In genomic region chr20:51811040-51811351, GRCh38 we compare ENCODE assay signal across 24 cellular contexts. TPM values are rescaled to one million over a fixed set of nuclear protein-coding genes. Genes with fewer than 3 reads are reported as not detected.
DNase-seq lines count a peak whose midpoint lies in the region; TF ChIP-seq lines count a peak whose summit lies in the region.
"Had no signal": no experiment of that assay in that cellular context is flagged by ENCODE, and none has a peak within 500 bp of the region (broad histone marks: within the 10 kb centered on the region; RNA-seq: fewer than 3 reads in every experiment).

No MANE protein-coding gene starts in this region.

- CTCF ChIA-PET in MCF 10A (lab: Yijun Ruan, JAX) = interaction anchor here (0.5 to 3.9 kb wide), 3 partner anchors 11 to 79 kb away, joined by 3 to 28 read pairs (median 3); no protein-coding TSS in a partner anchor
- CTCF ChIA-PET in mammary epithelial cell (lab: Charles Lee; ENCODE audit: low non-redundant PET) = no interaction called here

- TF ChIP-seq CTCF in MCF 10A (IDR thresholded peaks at IDR 0.05; ENCODE audit: unreplicated experiment) = no peak
- no peak for TF ChIP-seq CTCF in mammary epithelial cell (conservative IDR thresholded peaks at IDR 0.05 in 1 of 2, IDR thresholded peaks at IDR 0.05 in 1 of 2; ENCODE audit: extremely low read depth in 1 of 2, insufficient read depth in 1 of 2, low read depth in 1 of 2, low read length in 2 of 2)
- TF ChIP-seq CTCF in MM.1S (IDR thresholded peaks at IDR 0.05; ENCODE audit: low read length) = no peak

- H3K27me3 ChIP-seq in mammary epithelial cell (ENCODE audit: insufficient read depth, low read length) (no peaks in the 10 kb centered on the region), adipocyte (replicated peaks; ENCODE audit: control insufficient read depth, insufficient read depth, low read length) (peaks cover 3% of the 10 kb centered on the region), MM.1S (replicated peaks; ENCODE audit: insufficient read depth, low read length) (no peaks in the 10 kb centered on the region)
- H3K27me3 ChIP-seq: BLaER1 treated with 17β-estradiol and CSF1 and Interleukin-3, amounts not matched to agents 10 nM and 100 nM; cardiac muscle cell; esophagus squamous epithelium; pancreas; tibial nerve had no signal

- in situ Hi-C loops in mammary epithelial cell (cut with MboI; ENCODE audit: low sequenced_read_pairs in 2 of 2) = no loop called here

- dilution Hi-C loops in mammary epithelial cell (cut with HindIII; ENCODE audit: low sequenced_read_pairs) = no loop called here

- intact Hi-C loops in MCF 10A (cut with micrococcal nuclease) (no loop called here), mammary epithelial cell (cut with micrococcal nuclease) (no loop called here), cardiac septum (cut with DNase I) (no loop called here)

- H3K36me3 Mint-ChIP-seq in MCF 10A (ENCODE audit: insufficient read depth, unreplicated experiment) = peaks cover 6% of the 10 kb centered on the region
- H3K36me3 Mint-ChIP-seq: naive thymus-derived CD8-positive, alpha-beta T cell had no signal

- no peak overlapping the region for H3K9ac ChIP-seq in mammary epithelial cell (ENCODE audit: insufficient read depth, low read length)
- no peak overlapping the region for H3K9ac ChIP-seq in adipocyte (ENCODE audit: low read length)
- H3K9ac ChIP-seq in MM.1S (ENCODE audit: low read length) = no peak overlapping the region
- H3K9ac ChIP-seq: BLaER1 treated with 17β-estradiol and CSF1 and Interleukin-3, amounts not matched to agents 10 nM and 100 nM; KMS-11 had no signal

- DNase-seq in MCF 10A (ENCODE audit: unreplicated experiment) = peak; percentile 35
- DNase-seq in mammary epithelial cell = no peak
- DNase-seq in adipocyte (ENCODE audit: low read depth) = peak; percentile 55
- peak; percentile 8 for DNase-seq in fibroblast of the conjunctiva (ENCODE audit: low read depth)
- DNase-seq in cardiac septum (ENCODE audit: low spot score) = no peak
- DNase-seq in MM.1S = no peak
- no peak for DNase-seq in NK-92 treated with Interleukin-12 subunit alpha and Interleukin-12 subunit beta, amount 100 ng/mL, for 24 hours (lab: John Stamatoyannopoulos, UW)
- DNase-seq in NCI-H1105 treated with DMSO at 0.1 percent for 48 hours (lab: John Stamatoyannopoulos, UW) = no peak
- DNase-seq: activated CD4-positive, alpha-beta T cell treated with anti-CD3 and anti-CD28 coated beads, Interleukin-2, amount 10 ng/mL, durations not matched to agents 7 days and 5 days; activated CD8-positive, alpha-beta memory T cell treated with anti-CD3 and anti-CD28 coated beads, Interleukin-2, amount 50 U/mL, for 4 hours; esophagus squamous epithelium; kidney; naive thymus-derived CD8-positive, alpha-beta T cell; NCI-H1092; NCI-H510A treated with DMSO at 0.1 percent for 48 hours; pancreas; stimulated activated CD4-positive, alpha-beta T cell treated with anti-CD3 and anti-CD28 coated beads, Interleukin-2, amount 100 ng/mL, for 24 hours; stimulated activated naive CD8-positive, alpha-beta T cell treated with anti-CD3 and anti-CD28 coated beads, Interleukin-15, Interleukin-2, amounts not matched to agents 100 U/mL and 50 U/mL, for 24 hours had no signal

- H3K9me3 ChIP-seq in mammary epithelial cell (replicated peaks; ENCODE audit: insufficient read depth, low read length) = no peaks in the 10 kb centered on the region
- no peaks in the 10 kb centered on the region for H3K9me3 ChIP-seq in adipocyte (ENCODE audit: control insufficient read depth, low read length)
- H3K9me3 ChIP-seq in MM.1S (replicated peaks; ENCODE audit: insufficient read depth, low read length) = no peaks in the 10 kb centered on the region
- H3K9me3 ChIP-seq: BLaER1 treated with 17β-estradiol and CSF1 and Interleukin-3, amounts not matched to agents 10 nM and 100 nM; esophagus squamous epithelium; pancreas; tibial nerve had no signal

- H3K4me2 ChIP-seq in mammary epithelial cell (ENCODE audit: insufficient read depth, low read depth, low read length) (no peak overlapping the region), MM.1S (ENCODE audit: low read depth, low read length) (no peak overlapping the region)
- H3K4me2 ChIP-seq: BLaER1 treated with 17β-estradiol and CSF1 and Interleukin-3, amounts not matched to agents 10 nM and 100 nM; KMS-11 had no signal

- 76% methylated on average over 3 of the region's 3 CpGs for WGBS in mammary epithelial cell (ENCODE audit: low coverage, missing lambda C conversion rate)

- H3K27me3 Mint-ChIP-seq in MCF 10A (ENCODE audit: insufficient read depth, unreplicated experiment) = no peaks in the 10 kb centered on the region

- H3K27ac ChIP-seq in mammary epithelial cell (ENCODE audit: insufficient read depth, low read depth, low read length) (no peak overlapping the region), MM.1S (ENCODE audit: low read length) (no peak overlapping the region)
- H3K27ac ChIP-seq: 22Rv1; BLaER1 treated with 17β-estradiol and CSF1 and Interleukin-3, amounts not matched to agents 10 nM and 100 nM; cardiac muscle cell; KMS-11; pancreas; tibial nerve had no signal

- H2AFZ ChIP-seq in mammary epithelial cell (ENCODE audit: low read depth, low read length) (no peak overlapping the region), MM.1S (ENCODE audit: low read length) (no peak overlapping the region)

- H3K4me1 ChIP-seq in mammary epithelial cell (ENCODE audit: insufficient read depth, low read length) = no peaks in the 10 kb centered on the region
- H3K4me1 ChIP-seq in adipocyte (ENCODE audit: control insufficient read depth, insufficient read depth, low read length) = peaks cover 9% of the 10 kb centered on the region
- H3K4me1 ChIP-seq in MM.1S (ENCODE audit: low read length) = no peaks in the 10 kb centered on the region
- H3K4me1 ChIP-seq: BLaER1 treated with 17β-estradiol and CSF1 and Interleukin-3, amounts not matched to agents 10 nM and 100 nM; esophagus squamous epithelium; pancreas; tibial nerve had no signal

- no peaks in the 10 kb centered on the region for H3K9me3 Mint-ChIP-seq in MCF 10A (ENCODE audit: unreplicated experiment)
- H3K9me3 Mint-ChIP-seq: activated CD4-positive, alpha-beta T cell treated with anti-CD3 and anti-CD28 coated beads, Interleukin-2, amount 10 ng/mL, durations not matched to agents 7 days and 5 days; memory B cell had no signal

- BruUV-seq in MCF 10A (replicated peaks; lab: Mats Ljungman, UMichigan) (no TSS peak), mammary epithelial cell (replicated peaks; lab: Mats Ljungman, UMichigan) (no TSS peak)

- H3K4me3 ChIP-seq in mammary epithelial cell (replicated peaks in 1 of 3; ENCODE audit: insufficient read depth in 1 of 3, low read depth in 2 of 3, low read length in 3 of 3) (no peak overlapping the region), adipocyte (ENCODE audit: low read length) (no peak overlapping the region), MM.1S (ENCODE audit: low read length) (no peak overlapping the region)
- H3K4me3 ChIP-seq: BLaER1 treated with 17β-estradiol and CSF1 and Interleukin-3, amounts not matched to agents 10 nM and 100 nM; cardiac muscle cell; esophagus squamous epithelium; pancreas; tibial nerve had no signal

- H3K79me2 ChIP-seq in mammary epithelial cell (ENCODE audit: insufficient read depth, low read length) (no peaks in the 10 kb centered on the region), MM.1S (ENCODE audit: low read length) (no peaks in the 10 kb centered on the region)

- peaks cover 4% of the 10 kb centered on the region for H3K4me1 Mint-ChIP-seq in MCF 10A (ENCODE audit: insufficient read depth, unreplicated experiment)
- H3K4me1 Mint-ChIP-seq: activated CD4-positive, alpha-beta T cell treated with anti-CD3 and anti-CD28 coated beads, Interleukin-2, amount 10 ng/mL, durations not matched to agents 7 days and 5 days; memory B cell; naive thymus-derived CD8-positive, alpha-beta T cell had no signal

- H4K20me1 ChIP-seq in mammary epithelial cell (ENCODE audit: insufficient read depth, low read length) = no peaks in the 10 kb centered on the region
- H4K20me1 ChIP-seq in MM.1S (ENCODE audit: insufficient read depth, low read length) = no peaks in the 10 kb centered on the region
- H4K20me1 ChIP-seq: BLaER1 treated with 17β-estradiol and CSF1 and Interleukin-3, amounts not matched to agents 10 nM and 100 nM had no signal

- H3K9me2 ChIP-seq in MM.1S (replicated peaks; ENCODE audit: insufficient read depth, low read length) = no peaks in the 10 kb centered on the region

- no peak overlapping the region for H3K27ac Mint-ChIP-seq in MCF 10A (ENCODE audit: low read depth, unreplicated experiment)
- H3K27ac Mint-ChIP-seq: activated CD4-positive, alpha-beta T cell treated with anti-CD3 and anti-CD28 coated beads, Interleukin-2, amount 10 ng/mL, durations not matched to agents 7 days and 5 days; memory B cell; naive thymus-derived CD8-positive, alpha-beta T cell had no signal

- H3K36me3 ChIP-seq in mammary epithelial cell (ENCODE audit: insufficient read depth, low read length) = no peaks in the 10 kb centered on the region
- no peaks in the 10 kb centered on the region for H3K36me3 ChIP-seq in adipocyte (ENCODE audit: control insufficient read depth, insufficient read depth, low read length, severe bottlenecking)
- no peaks in the 10 kb centered on the region for H3K36me3 ChIP-seq in MM.1S (replicated peaks; ENCODE audit: insufficient read depth, low read length)
- H3K36me3 ChIP-seq: BLaER1 treated with 17β-estradiol and CSF1 and Interleukin-3, amounts not matched to agents 10 nM and 100 nM; cardiac muscle cell; esophagus squamous epithelium; pancreas; tibial nerve had no signal

- H3K4me3 Mint-ChIP-seq in MCF 10A (ENCODE audit: unreplicated experiment) = no peak overlapping the region
- H3K4me3 Mint-ChIP-seq: activated CD4-positive, alpha-beta T cell treated with anti-CD3 and anti-CD28 coated beads, Interleukin-2, amount 10 ng/mL, durations not matched to agents 7 days and 5 days; memory B cell; naive thymus-derived CD8-positive, alpha-beta T cell had no signal

- H3F3A ChIP-seq in MM.1S (ENCODE audit: insufficient read depth, low read length) = no peaks in the 10 kb centered on the region

- POLR2A ChIA-PET in MCF 10A (lab: Yijun Ruan, JAX) = interaction anchor here (0.7 to 0.8 kb wide), 3 partner anchors 16 to 275 kb away, joined by 3 to 4 read pairs (median 3); no protein-coding TSS in a partner anchor

RNA-seq across cellular contexts. Expression of gene SALL4, which starts 8.7 kb away (rescaled TPM):
- total RNA-seq in MCF 10A (2022) = 0.49 and 0.61 TPM in 2 replicates
- under 1 TPM; under 0.01 to 0.21 TPM for total RNA-seq in mammary epithelial cell
- not detected for polyA plus RNA-seq in mammary epithelial cell
- not detected for polyA minus RNA-seq in mammary epithelial cell
- total RNA-seq in cardiac septum = 0.08 TPM
- total RNA-seq: naive thymus-derived CD8-positive, alpha-beta T cell had no signal

RNA-seq across cellular contexts. Expression of gene ATP9A, which starts 42.8 kb away (rescaled TPM):
- 7.3 and 16.4 TPM in 2 replicates for total RNA-seq in MCF 10A (2022)
- total RNA-seq in mammary epithelial cell = 10 to 100 TPM in 1 of 2 donors, 1 to 10 TPM in 1; 9.5 to 37.0 TPM
- polyA plus RNA-seq in mammary epithelial cell = 2.2 TPM
- polyA minus RNA-seq in mammary epithelial cell = 6.0 TPM
- 25.4 TPM for total RNA-seq in cardiac septum
- polyA plus RNA-seq: naive thymus-derived CD8-positive, alpha-beta T cell had no signal

Comparison
In these comparisons a context has a peak if more than half of its experiments do, and no peak if none do; other contexts are left out.
1. DNase-seq: peak in MCF 10A (single experiment), adipocyte (single experiment) and fibroblast of the conjunctiva (single experiment); none in mammary epithelial cell (single experiment), cardiac septum (single experiment), MM.1S (single experiment), NK-92 treated with Interleukin-12 subunit alpha and Interleukin-12 subunit beta, amount 100 ng/mL, for 24 hours (single experiment) and NCI-H1105 treated with DMSO at 0.1 percent for 48 hours (single experiment).